ENCODE assay signal across 8 cellular contexts in the genomic region with DNA sequence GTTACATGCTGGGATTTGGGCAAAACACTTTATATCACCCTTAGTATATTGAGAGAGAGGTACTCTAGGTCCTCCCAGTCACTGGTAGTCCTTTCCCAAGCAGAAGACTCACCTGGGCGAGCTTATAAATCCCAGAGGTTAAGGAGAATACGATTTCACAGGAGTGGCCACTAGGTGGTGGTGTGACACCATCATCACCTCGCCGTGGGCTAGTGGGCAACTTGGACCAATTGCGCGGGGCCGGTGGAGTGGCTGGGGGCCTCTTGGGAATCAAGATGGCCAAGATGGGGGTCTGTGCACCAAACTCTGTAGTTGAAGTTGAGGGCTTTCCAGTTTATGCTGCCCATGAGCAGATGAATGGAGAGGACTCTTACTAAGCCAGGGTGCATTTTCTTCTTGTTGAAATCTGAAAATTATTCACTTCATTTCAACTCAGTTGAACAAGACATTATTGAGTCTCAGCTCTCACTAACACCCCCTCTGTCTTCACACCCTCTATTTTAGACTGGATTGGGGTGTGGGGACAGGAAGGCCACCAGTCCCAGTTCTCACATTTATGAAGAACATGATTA. TPM values are rescaled to one million over a fixed set of nuclear protein-coding genes. Genes with fewer than 3 reads are reported as not detected.
DNase-seq lines count a peak whose midpoint lies in the region; ATAC-seq, FAIRE-seq and TF ChIP-seq lines count a peak whose summit lies in the region.

No MANE protein-coding gene starts in this region.

- POLR2A ChIA-PET in A549 (lab: Yijun Ruan, JAX): interaction anchor here (1.3 kb wide), 1 partner anchor 1121 kb away, joined by 4 read pairs; the partner anchor contains the start of gene ZNF18
- POLR2A ChIA-PET in GM10248 (lab: Yijun Ruan, JAX): no interaction called here

- H3K27ac ChIP-seq in A549: no peak overlapping the region

- H3K9me3 ChIP-seq in A549: no peaks in the 10 kb centered on the region

- no peak for TF ChIP-seq POLR2A in A549 (IDR thresholded peaks at IDR 0.05; ENCODE audit: low read length)

- WGBS in A549 (ENCODE audit: missing lambda C conversion rate): 2% methylated on average over 7 of the region's 7 CpGs

- no peak overlapping the region for H3K4me2 ChIP-seq in A549

- peak; percentile 86 to 96; a peak in 5 of 6 replicates for ATAC-seq in A549

- H3K4me3 ChIP-seq in A549: no peak overlapping the region

- CTCF ChIA-PET in A549 (lab: Yijun Ruan, JAX) (interaction anchor here (0.5 to 5.2 kb wide), 47 partner anchors 7 to 1497 kb away, joined by 3 to 37 read pairs (median 4); no protein-coding TSS in a partner anchor), GM10248 (lab: Yijun Ruan, JAX) (interaction anchor here (0.7 to 1.9 kb wide), 22 partner anchors 10 to 1115 kb away, joined by 3 to 8 read pairs (median 3); partner anchors contain the start of gene PIRT)

- TF ChIP-seq EP300 in A549 (IDR thresholded peaks at IDR 0.05): no peak

- TF ChIP-seq CTCF in A549 (IDR thresholded peaks at IDR 0.05): peak; percentile 86
- TF ChIP-seq CTCF in GM10248 (IDR thresholded peaks at IDR 0.05; ENCODE audit: control extremely low read depth, extremely low read depth, low read depth, missing control alignments): peak; percentile 63

- TF ChIP-seq RAD21 in A549 (conservative IDR thresholded peaks at IDR 0.05 in 1 of 2, IDR thresholded peaks at IDR 0.05 in 1 of 2): peak; percentile 85 to 88

- H3K4me1 ChIP-seq in A549: no peaks in the 10 kb centered on the region

- FAIRE-seq in A549 (lab: Jason Lieb, UNC): no peak

- peak; percentile 53 to 57 for DNase-seq in A549 (ENCODE audit: low read depth in 1 of 2, low spot score in 1 of 2)
- DNase-seq in GM10248 (ENCODE audit: extremely low spot score): peak; percentile 42
- peak; percentile 7 for DNase-seq in NCI-H2171 (lab: John Stamatoyannopoulos, UW)
- DNase-seq in amniotic epithelial cell (ENCODE audit: low read depth): peak; percentile 11
- DNase-seq in hypothalamus (lab: John Stamatoyannopoulos, UW): peak in 35 of 51 donors; percentile 1 to 68 (median 24)
- DNase-seq in stimulated activated CD4-positive, alpha-beta T cell treated with anti-CD3 and anti-CD28 coated beads, Interleukin-15, amount 100 ng/mL, for 24 hours: peak; percentile 45
- no peak for DNase-seq in NOMO-1 (lab: John Stamatoyannopoulos, UW; ENCODE audit: unreplicated experiment in 2 of 2)
- no peak for DNase-seq in NCI-H2081 treated with DMSO at 0.1 percent for 48 hours (lab: John Stamatoyannopoulos, UW)

TF ChIP-seq in A549, 52 proteins besides CTCF, POLR2A, EP300 and RAD21:
- TF ChIP-seq ZNF302 (CRISPR knock-in tag; IDR thresholded peaks at IDR 0.05) (no peak), EHMT2 (IDR thresholded peaks at IDR 0.05; ENCODE audit: low read depth) (no peak), SMC3 (IDR thresholded peaks at IDR 0.05) (peak; percentile 73; the same call in 2 of the 3 replicates), NR3C1 (IDR thresholded peaks at IDR 0.05) (no peak), FOSB (CRISPR knock-in tag; IDR thresholded peaks at IDR 0.05) (no peak), EHF (CRISPR knock-in tag; IDR thresholded peaks at IDR 0.05) (no peak), CHD2 (IDR thresholded peaks at IDR 0.05; ENCODE audit: low read length, partially characterized antibody) (no peak), ATOH8 (CRISPR knock-in tag; IDR thresholded peaks at IDR 0.05; ENCODE audit: low read depth) (no peak)
- TF ChIP-seq, protein P1, sequence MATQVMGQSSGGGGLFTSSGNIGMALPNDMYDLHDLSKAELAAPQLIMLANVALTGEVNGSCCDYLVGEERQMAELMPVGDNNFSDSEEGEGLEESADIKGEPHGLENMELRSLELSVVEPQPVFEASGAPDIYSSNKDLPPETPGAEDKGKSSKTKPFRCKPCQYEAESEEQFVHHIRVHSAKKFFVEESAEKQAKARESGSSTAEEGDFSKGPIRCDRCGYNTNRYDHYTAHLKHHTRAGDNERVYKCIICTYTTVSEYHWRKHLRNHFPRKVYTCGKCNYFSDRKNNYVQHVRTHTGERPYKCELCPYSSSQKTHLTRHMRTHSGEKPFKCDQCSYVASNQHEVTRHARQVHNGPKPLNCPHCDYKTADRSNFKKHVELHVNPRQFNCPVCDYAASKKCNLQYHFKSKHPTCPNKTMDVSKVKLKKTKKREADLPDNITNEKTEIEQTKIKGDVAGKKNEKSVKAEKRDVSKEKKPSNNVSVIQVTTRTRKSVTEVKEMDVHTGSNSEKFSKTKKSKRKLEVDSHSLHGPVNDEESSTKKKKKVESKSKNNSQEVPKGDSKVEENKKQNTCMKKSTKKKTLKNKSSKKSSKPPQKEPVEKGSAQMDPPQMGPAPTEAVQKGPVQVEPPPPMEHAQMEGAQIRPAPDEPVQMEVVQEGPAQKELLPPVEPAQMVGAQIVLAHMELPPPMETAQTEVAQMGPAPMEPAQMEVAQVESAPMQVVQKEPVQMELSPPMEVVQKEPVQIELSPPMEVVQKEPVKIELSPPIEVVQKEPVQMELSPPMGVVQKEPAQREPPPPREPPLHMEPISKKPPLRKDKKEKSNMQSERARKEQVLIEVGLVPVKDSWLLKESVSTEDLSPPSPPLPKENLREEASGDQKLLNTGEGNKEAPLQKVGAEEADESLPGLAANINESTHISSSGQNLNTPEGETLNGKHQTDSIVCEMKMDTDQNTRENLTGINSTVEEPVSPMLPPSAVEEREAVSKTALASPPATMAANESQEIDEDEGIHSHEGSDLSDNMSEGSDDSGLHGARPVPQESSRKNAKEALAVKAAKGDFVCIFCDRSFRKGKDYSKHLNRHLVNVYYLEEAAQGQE (IDR thresholded peaks at IDR 0.05): no peak
TF ChIP-seq in A549: peak in this region for 1.

RNA-seq across cellular contexts. Expression of gene PIRT, which starts 38.2 kb away (rescaled TPM):
- polyA plus RNA-seq in A549 (2011; rRNA removed) (not detected in 2 replicates), A549 (2017; fragmentation: RNase III; extraction: RNeasy Plus Mini Kit Qiagen cat#74134 plus additional on column Dnase treatment) (not detected in 3 replicates)
- polyA plus RNA-seq in A549 (2012; cell fraction: cytosol; rRNA removed): not detected in 2 replicates
- not detected in 2 replicates for polyA plus RNA-seq in A549 (2012; cell fraction: nucleus; rRNA removed)
- not detected in 2 replicates for polyA minus RNA-seq in A549 (2011; rRNA and poly(A)+ RNA removed)

Comparison
In these comparisons a context has a peak if more than half of its experiments do, and no peak if none do; other contexts are left out.
1. DNase-seq: peak in A549 (2 of 2), GM10248 (single experiment), NCI-H2171 (single experiment), amniotic epithelial cell (single experiment), hypothalamus (35 of 51) and stimulated activated CD4-positive, alpha-beta T cell treated with anti-CD3 and anti-CD28 coated beads, Interleukin-15, amount 100 ng/mL, for 24 hours (single experiment); none in NOMO-1 (0 of 2) and NCI-H2081 treated with DMSO at 0.1 percent for 48 hours (single experiment).